In genomic region chr18:72762505-72763122, GRCh38 we compare ENCODE assay signal across 1 cellular context.
TF ChIP-seq lines count a peak whose summit lies in the region.

No MANE protein-coding gene starts in this region.

TF ChIP-seq in GM23338, 12 proteins besides CTCF, POLR2A, EP300 and RAD21 (continued from another document):
- no peak for TF ChIP-seq ZNF462 (CRISPR knock-in tag; IDR thresholded peaks at IDR 0.05)
- TF ChIP-seq POLR2AphosphoS5 (IDR thresholded peaks at IDR 0.05; ENCODE audit: low read depth): no peak
- TF ChIP-seq STAT1 (IDR thresholded peaks at IDR 0.05; ENCODE audit: unreplicated experiment): no peak
- TF ChIP-seq ZNF331 (CRISPR knock-in tag; IDR thresholded peaks at IDR 0.05; ENCODE audit: low read depth): no peak
- TF ChIP-seq EZH2 (IDR thresholded peaks at IDR 0.05; ENCODE audit: low read depth, unreplicated experiment): no peak
TF ChIP-seq in GM23338: peak in this region for 0.
